28 cellular contexts compared by ENCODE assay signal in genomic region chr1:86235859-86236258, GRCh38.
A peak's percentile ranks its signal among the peaks of the same experiment; 100 is the strongest.
DNase-seq lines count a peak whose midpoint lies in the region; ATAC-seq, FAIRE-seq and TF ChIP-seq lines count a peak whose summit lies in the region.
"Had no signal": no experiment of that assay in that cellular context is flagged by ENCODE, and none has a peak within 500 bp of the region (broad histone marks: within the 10 kb centered on the region; RNA-seq: fewer than 3 reads in every experiment).

No MANE protein-coding gene starts in this region.

- H3K4me3 ChIP-seq in HepG2 (replicated peaks in 1 of 3; ENCODE audit: insufficient read depth in 1 of 3, low read depth in 2 of 3, low read length in 3 of 3) (no peak overlapping the region), right lobe of liver (no peak overlapping the region), suprapubic skin (no peak overlapping the region)
- H3K4me3 ChIP-seq: BLaER1, GM12878 had no signal

- no peaks in the 10 kb centered on the region for H3K4me1 Mint-ChIP-seq in WTC11
- no peaks in the 10 kb centered on the region for H3K4me1 Mint-ChIP-seq in activated CD4-positive, alpha-beta memory T cell treated with anti-CD3 and anti-CD28 coated beads, Interleukin-2, amount 10 ng/mL, durations not matched to agents 7 days and 5 days
- H3K4me1 Mint-ChIP-seq: CD4-positive, alpha-beta memory T cell; CD4-positive, CD25-positive, alpha-beta regulatory T cell; CD8-positive, alpha-beta memory T cell had no signal

- TF ChIP-seq POLR2A in HepG2 (IDR thresholded peaks at IDR 0.05; ENCODE audit: insufficient read depth in 1 of 2, low read depth in 2 of 2, low read length in 2 of 2) = no peak
- no peak for TF ChIP-seq POLR2A in right lobe of liver (IDR thresholded peaks at IDR 0.05)
- no peak for TF ChIP-seq POLR2A in suprapubic skin (IDR thresholded peaks at IDR 0.05)

- no TSS peak for BruUV-seq in HepG2 (replicated peaks; lab: Mats Ljungman, UMichigan)

- H3K36me3 ChIP-seq in HepG2 (replicated peaks in 1 of 2; ENCODE audit: control insufficient read depth in 1 of 2, insufficient read depth in 2 of 2, low read length in 2 of 2) (no peaks in the 10 kb centered on the region), right lobe of liver (no peaks in the 10 kb centered on the region), suprapubic skin (no peaks in the 10 kb centered on the region)
- H3K36me3 ChIP-seq: BE2C, BLaER1 had no signal

- POLR2A ChIA-PET in HepG2 (lab: Yijun Ruan, JAX) (no interaction called here), WTC11 (lab: Charles Lee) (no interaction called here)
- POLR2A ChIA-PET in activated CD4-positive, alpha-beta memory T cell treated with anti-CD3 and anti-CD28 coated beads, Interleukin-2, amount 10 ng/mL, durations not matched to agents 7 days and 5 days (lab: Charles Lee) = no interaction called here

- no peak for TF ChIP-seq EP300 in HepG2 (IDR thresholded peaks at IDR 0.05; ENCODE audit: low read depth in 2 of 2, low read length in 2 of 2)
- no peak for TF ChIP-seq EP300 in HepG2 (CRISPR knock-in tag; IDR thresholded peaks at IDR 0.05; ENCODE audit: borderline replicate concordance)
- TF ChIP-seq EP300 in suprapubic skin (IDR thresholded peaks at IDR 0.05) = no peak

- intact Hi-C loops in HepG2 (cut with micrococcal nuclease; ENCODE audit: unreplicated experiment) = no loop called here
- intact Hi-C loops in right lobe of liver (cut with DNase I) = no loop called here

- TF ChIP-seq RAD21 in HepG2 (CRISPR knock-in tag; IDR thresholded peaks at IDR 0.05) = no peak

- no peak for FAIRE-seq in HepG2 (lab: Jason Lieb, UNC)
- FAIRE-seq in TTC549 (lab: Jason Lieb, UNC) = peak; percentile 11
- FAIRE-seq: A204.1, GM12878, GM12892, GM18507 had no signal

- DNase-seq in HepG2 (ENCODE audit: low spot score) (no peak), right lobe of liver (no peak), WTC11 (ENCODE audit: low spot score) (no peak), amygdala (lab: John Stamatoyannopoulos, UW) (no peak), suprapubic skin (ENCODE audit: low spot score in 2 of 2) (no peak)
- no peak for DNase-seq in activated CD4-positive, alpha-beta memory T cell treated with anti-CD3 and anti-CD28 coated beads, Interleukin-2, amount 10 ng/mL, durations not matched to agents 7 days and 5 days
- DNase-seq: 8988T; ACHN; BE2C; C1 segment of cervical spinal cord; CD4-positive, alpha-beta memory T cell; CD4-positive, CD25-positive, alpha-beta regulatory T cell; CD8-positive, alpha-beta memory T cell; COR-L47; DMS 273 treated with DMSO at 0.1 percent for 48 hours; DMS153; DMS53; DMS79; DND-41; EL; GDM1 had no signal

- 65% methylated on average over 3 of the region's 3 CpGs for WGBS in HepG2 (ENCODE audit: low lambda C conversion rate)
- WGBS in right lobe of liver (ENCODE audit: insufficient coverage, low coverage, low lambda C conversion rate, missing lambda C conversion rate) = 65% methylated on average over 3 of the region's 3 CpGs
- 96% methylated on average over 3 of the region's 3 CpGs for WGBS in suprapubic skin

- H3K9me3 ChIP-seq in HepG2 (ENCODE audit: low read length) = no peaks in the 10 kb centered on the region
- H3K9me3 ChIP-seq in right lobe of liver = no peaks in the 10 kb centered on the region
- H3K9me3 ChIP-seq in suprapubic skin = peaks cover 3% of the 10 kb centered on the region
- H3K9me3 ChIP-seq: BE2C, BLaER1 had no signal

- H3K4me2 ChIP-seq in HepG2 (ENCODE audit: low read depth, low read length) = no peak overlapping the region
- H3K4me2 ChIP-seq: BLaER1 had no signal

- H3K27ac ChIP-seq in HepG2 (ENCODE audit: extremely low read length, insufficient read depth, low read length) (no peak overlapping the region), right lobe of liver (no peak overlapping the region), suprapubic skin (no peak overlapping the region)
- H3K27ac ChIP-seq: BLaER1 had no signal

- H3K36me3 Mint-ChIP-seq in WTC11 = no peaks in the 10 kb centered on the region
- H3K36me3 Mint-ChIP-seq in activated CD4-positive, alpha-beta memory T cell treated with anti-CD3 and anti-CD28 coated beads, Interleukin-2, amount 10 ng/mL, durations not matched to agents 7 days and 5 days (ENCODE audit: low read depth) = no peaks in the 10 kb centered on the region
- H3K36me3 Mint-ChIP-seq: CD14-positive monocyte; CD4-positive, alpha-beta memory T cell; CD4-positive, CD25-positive, alpha-beta regulatory T cell; CD8-positive, alpha-beta memory T cell had no signal

- TF ChIP-seq CTCF in HepG2 (CRISPR knock-in tag; IDR thresholded peaks at IDR 0.05) (no peak), right lobe of liver (IDR thresholded peaks at IDR 0.05) (no peak), WTC11 (IDR thresholded peaks at IDR 0.05) (no peak), suprapubic skin (IDR thresholded peaks at IDR 0.05) (no peak)

- no peak overlapping the region for H3K4me3 Mint-ChIP-seq in WTC11
- H3K4me3 Mint-ChIP-seq in activated CD4-positive, alpha-beta memory T cell treated with anti-CD3 and anti-CD28 coated beads, Interleukin-2, amount 10 ng/mL, durations not matched to agents 7 days and 5 days = no peak overlapping the region
- H3K4me3 Mint-ChIP-seq: CD14-positive monocyte; CD4-positive, CD25-positive, alpha-beta regulatory T cell; CD8-positive, alpha-beta memory T cell had no signal

- H4K20me1 ChIP-seq in HepG2 (ENCODE audit: insufficient read depth, low read length) = no peaks in the 10 kb centered on the region

- CTCF ChIA-PET in HepG2 (lab: Yijun Ruan, JAX; ENCODE audit: low intra/inter-chr PET ratio, low total read pairs) = no interaction called here
- CTCF ChIA-PET in WTC11 (lab: Charles Lee) = no interaction called here
- CTCF ChIA-PET in activated CD4-positive, alpha-beta memory T cell treated with anti-CD3 and anti-CD28 coated beads, Interleukin-2, amount 10 ng/mL, durations not matched to agents 7 days and 5 days (lab: Charles Lee) = no interaction called here

- H3K79me2 ChIP-seq in HepG2 (ENCODE audit: insufficient read depth, low read length) = no peaks in the 10 kb centered on the region

- no peak overlapping the region for H2AFZ ChIP-seq in HepG2 (ENCODE audit: low read length)

- in situ Hi-C loops in HepG2 (cut with HindIII; ENCODE audit: extremely low pct_ligation_motif_present, low pct_unique_long_range_greater_than_20kb) = no loop called here

- H3K27me3 Mint-ChIP-seq in WTC11 (ENCODE audit: low read depth) = no peaks in the 10 kb centered on the region
- H3K27me3 Mint-ChIP-seq in activated CD4-positive, alpha-beta memory T cell treated with anti-CD3 and anti-CD28 coated beads, Interleukin-2, amount 10 ng/mL, durations not matched to agents 7 days and 5 days = no peaks in the 10 kb centered on the region
- H3K27me3 Mint-ChIP-seq: CD4-positive, CD25-positive, alpha-beta regulatory T cell had no signal

- H3K27me3 ChIP-seq in HepG2 (ENCODE audit: control insufficient read depth in 1 of 2, insufficient read depth in 2 of 2, low read length in 2 of 2) = no peaks in the 10 kb centered on the region
- no peaks in the 10 kb centered on the region for H3K27me3 ChIP-seq in right lobe of liver
- H3K27me3 ChIP-seq in suprapubic skin = no peaks in the 10 kb centered on the region
- H3K27me3 ChIP-seq: BE2C had no signal

- H3K4me1 ChIP-seq in HepG2 (ENCODE audit: insufficient read depth, low read length) (no peaks in the 10 kb centered on the region), right lobe of liver (no peaks in the 10 kb centered on the region), suprapubic skin (no peaks in the 10 kb centered on the region)
- H3K4me1 ChIP-seq: BE2C had no signal

- ATAC-seq in HepG2 = no peak
- ATAC-seq in right lobe of liver = no peak
- ATAC-seq in WTC11 = no peak
- ATAC-seq: GM12878 had no signal

- peaks cover 15% of the 10 kb centered on the region for H3K9me3 Mint-ChIP-seq in WTC11
- H3K9me3 Mint-ChIP-seq in activated CD4-positive, alpha-beta memory T cell treated with anti-CD3 and anti-CD28 coated beads, Interleukin-2, amount 10 ng/mL, durations not matched to agents 7 days and 5 days = no peaks in the 10 kb centered on the region

- H3K27ac Mint-ChIP-seq in WTC11 = no peak overlapping the region
- H3K27ac Mint-ChIP-seq in activated CD4-positive, alpha-beta memory T cell treated with anti-CD3 and anti-CD28 coated beads, Interleukin-2, amount 10 ng/mL, durations not matched to agents 7 days and 5 days = no peak overlapping the region
- H3K27ac Mint-ChIP-seq: CD14-positive monocyte; CD4-positive, alpha-beta memory T cell; CD4-positive, CD25-positive, alpha-beta regulatory T cell; CD8-positive, alpha-beta memory T cell had no signal

- no peak overlapping the region for H3K9ac ChIP-seq in HepG2 (ENCODE audit: insufficient read depth, low read depth, low read length)
- H3K9ac ChIP-seq: BLaER1 had no signal

TF ChIP-seq in WTC11, 78 proteins besides CTCF, POLR2A, EP300 and RAD21:
- no peak for TF ChIP-seq TCF7 (CRISPR knock-in tag; IDR thresholded peaks at IDR 0.05; ENCODE audit: low read depth)
- TF ChIP-seq ZNF317 (CRISPR knock-in tag; IDR thresholded peaks at IDR 0.05; ENCODE audit: borderline replicate concordance, low read depth) = peak; percentile 82
- TF ChIP-seq NR2C2 (CRISPR knock-in tag; IDR thresholded peaks at IDR 0.05) = no peak
- no peak for TF ChIP-seq CREB1 (CRISPR knock-in tag; IDR thresholded peaks at IDR 0.05)
- TF ChIP-seq PRRX2 (CRISPR knock-in tag; IDR thresholded peaks at IDR 0.05) = no peak
TF ChIP-seq in WTC11: peak in this region for 1.

Comparison
In these comparisons a context has a peak if more than half of its experiments do, and no peak if none do; other contexts are left out.
1. Of the 50 proteins assayed by ChIP-seq in both HepG2 and WTC11: peak only in HepG2: none; only in WTC11: none; in both: ZNF317; in neither: 49.